ENCODE assay signal across 1 cellular context in the genomic region with DNA sequence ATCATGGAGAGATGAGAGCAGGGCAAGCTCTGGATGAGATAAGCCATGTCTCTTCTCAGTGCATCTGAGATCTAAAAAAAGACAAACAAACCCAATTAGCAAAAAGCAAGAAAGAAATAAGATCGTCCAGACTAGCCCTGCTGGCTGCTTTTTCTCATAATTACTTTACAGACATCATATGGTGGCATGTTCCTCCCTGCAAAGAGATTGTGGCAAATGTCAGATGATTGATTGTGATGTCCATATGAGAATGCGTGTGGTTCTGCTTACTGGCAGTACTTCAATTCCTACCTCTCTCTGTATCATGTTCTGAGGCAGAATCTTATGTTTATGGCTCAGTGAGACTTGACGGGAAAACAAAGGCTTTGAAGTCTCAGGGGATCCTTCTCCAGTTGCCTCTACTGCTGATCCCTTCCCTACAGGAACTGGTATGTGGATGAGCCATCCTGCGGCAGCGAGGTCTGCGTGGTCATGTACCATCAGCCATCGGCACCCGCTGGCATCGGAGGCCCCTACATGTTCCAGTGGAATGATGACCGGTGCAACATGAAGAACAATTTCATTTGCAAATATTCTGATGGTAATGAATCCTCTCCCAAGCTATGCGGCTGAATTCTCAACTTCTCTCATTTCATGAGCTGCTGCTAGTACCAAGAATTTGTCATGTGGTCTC.
A peak's percentile ranks its signal among the peaks of the same experiment; 100 is the strongest.
TF ChIP-seq lines count a peak whose summit lies in the region.

No MANE protein-coding gene starts in this region.

TF ChIP-seq in SK-N-SH, 30 proteins besides CTCF, POLR2A, EP300 and RAD21 (continued from another document):
- TF ChIP-seq, protein P1, sequence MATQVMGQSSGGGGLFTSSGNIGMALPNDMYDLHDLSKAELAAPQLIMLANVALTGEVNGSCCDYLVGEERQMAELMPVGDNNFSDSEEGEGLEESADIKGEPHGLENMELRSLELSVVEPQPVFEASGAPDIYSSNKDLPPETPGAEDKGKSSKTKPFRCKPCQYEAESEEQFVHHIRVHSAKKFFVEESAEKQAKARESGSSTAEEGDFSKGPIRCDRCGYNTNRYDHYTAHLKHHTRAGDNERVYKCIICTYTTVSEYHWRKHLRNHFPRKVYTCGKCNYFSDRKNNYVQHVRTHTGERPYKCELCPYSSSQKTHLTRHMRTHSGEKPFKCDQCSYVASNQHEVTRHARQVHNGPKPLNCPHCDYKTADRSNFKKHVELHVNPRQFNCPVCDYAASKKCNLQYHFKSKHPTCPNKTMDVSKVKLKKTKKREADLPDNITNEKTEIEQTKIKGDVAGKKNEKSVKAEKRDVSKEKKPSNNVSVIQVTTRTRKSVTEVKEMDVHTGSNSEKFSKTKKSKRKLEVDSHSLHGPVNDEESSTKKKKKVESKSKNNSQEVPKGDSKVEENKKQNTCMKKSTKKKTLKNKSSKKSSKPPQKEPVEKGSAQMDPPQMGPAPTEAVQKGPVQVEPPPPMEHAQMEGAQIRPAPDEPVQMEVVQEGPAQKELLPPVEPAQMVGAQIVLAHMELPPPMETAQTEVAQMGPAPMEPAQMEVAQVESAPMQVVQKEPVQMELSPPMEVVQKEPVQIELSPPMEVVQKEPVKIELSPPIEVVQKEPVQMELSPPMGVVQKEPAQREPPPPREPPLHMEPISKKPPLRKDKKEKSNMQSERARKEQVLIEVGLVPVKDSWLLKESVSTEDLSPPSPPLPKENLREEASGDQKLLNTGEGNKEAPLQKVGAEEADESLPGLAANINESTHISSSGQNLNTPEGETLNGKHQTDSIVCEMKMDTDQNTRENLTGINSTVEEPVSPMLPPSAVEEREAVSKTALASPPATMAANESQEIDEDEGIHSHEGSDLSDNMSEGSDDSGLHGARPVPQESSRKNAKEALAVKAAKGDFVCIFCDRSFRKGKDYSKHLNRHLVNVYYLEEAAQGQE (IDR thresholded peaks at IDR 0.05; ENCODE audit: low read depth, low read length), result no peak
- TF ChIP-seq SIN3A (IDR thresholded peaks at IDR 0.05; ENCODE audit: borderline replicate concordance, low read depth, low read length) (no peak), GABPA (IDR thresholded peaks at IDR 0.05; ENCODE audit: low read depth) (no peak), POLR2AphosphoS5 (IDR thresholded peaks at IDR 0.05; ENCODE audit: low read depth, low read length) (peak; percentile 87)
- TF ChIP-seq, protein P2, sequence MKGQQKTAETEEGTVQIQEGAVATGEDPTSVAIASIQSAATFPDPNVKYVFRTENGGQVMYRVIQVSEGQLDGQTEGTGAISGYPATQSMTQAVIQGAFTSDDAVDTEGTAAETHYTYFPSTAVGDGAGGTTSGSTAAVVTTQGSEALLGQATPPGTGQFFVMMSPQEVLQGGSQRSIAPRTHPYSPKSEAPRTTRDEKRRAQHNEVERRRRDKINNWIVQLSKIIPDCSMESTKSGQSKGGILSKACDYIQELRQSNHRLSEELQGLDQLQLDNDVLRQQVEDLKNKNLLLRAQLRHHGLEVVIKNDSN (IDR thresholded peaks at IDR 0.05; ENCODE audit: borderline replicate concordance, low read depth), result no peak
- TF ChIP-seq, protein P3, sequence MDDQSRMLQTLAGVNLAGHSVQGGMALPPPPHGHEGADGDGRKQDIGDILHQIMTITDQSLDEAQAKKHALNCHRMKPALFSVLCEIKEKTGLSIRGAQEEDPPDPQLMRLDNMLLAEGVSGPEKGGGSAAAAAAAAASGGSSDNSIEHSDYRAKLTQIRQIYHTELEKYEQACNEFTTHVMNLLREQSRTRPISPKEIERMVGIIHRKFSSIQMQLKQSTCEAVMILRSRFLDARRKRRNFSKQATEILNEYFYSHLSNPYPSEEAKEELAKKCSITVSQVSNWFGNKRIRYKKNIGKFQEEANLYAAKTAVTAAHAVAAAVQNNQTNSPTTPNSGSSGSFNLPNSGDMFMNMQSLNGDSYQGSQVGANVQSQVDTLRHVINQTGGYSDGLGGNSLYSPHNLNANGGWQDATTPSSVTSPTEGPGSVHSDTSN (IDR thresholded peaks at IDR 0.05), result peak; percentile 93
- TF ChIP-seq, protein P4, sequence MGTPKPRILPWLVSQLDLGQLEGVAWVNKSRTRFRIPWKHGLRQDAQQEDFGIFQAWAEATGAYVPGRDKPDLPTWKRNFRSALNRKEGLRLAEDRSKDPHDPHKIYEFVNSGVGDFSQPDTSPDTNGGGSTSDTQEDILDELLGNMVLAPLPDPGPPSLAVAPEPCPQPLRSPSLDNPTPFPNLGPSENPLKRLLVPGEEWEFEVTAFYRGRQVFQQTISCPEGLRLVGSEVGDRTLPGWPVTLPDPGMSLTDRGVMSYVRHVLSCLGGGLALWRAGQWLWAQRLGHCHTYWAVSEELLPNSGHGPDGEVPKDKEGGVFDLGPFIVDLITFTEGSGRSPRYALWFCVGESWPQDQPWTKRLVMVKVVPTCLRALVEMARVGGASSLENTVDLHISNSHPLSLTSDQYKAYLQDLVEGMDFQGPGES (IDR thresholded peaks at IDR 0.05; ENCODE audit: low read depth, low read length), result no peak
